ENCODE assay signal across 16 cellular contexts in the genomic region with DNA sequence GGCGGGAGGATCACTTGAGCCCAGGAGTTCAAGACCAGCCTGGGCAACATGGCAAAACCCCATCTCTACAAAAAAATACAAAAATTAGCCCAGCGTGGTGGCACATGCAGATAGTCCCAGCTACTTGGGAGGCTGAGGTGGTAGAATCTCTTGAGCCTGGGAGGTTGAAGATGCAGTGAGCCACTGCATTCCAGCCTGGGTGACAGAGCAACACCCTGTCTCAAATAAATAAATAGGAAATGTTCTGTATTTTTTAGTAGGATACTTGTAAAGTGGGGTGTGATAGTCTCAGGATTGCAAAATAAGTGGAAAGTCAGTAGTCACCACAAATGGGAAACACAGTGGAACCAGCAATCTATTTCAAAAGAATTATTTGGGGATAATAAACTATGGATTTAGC. TPM values are rescaled to one million over a fixed set of nuclear protein-coding genes. Genes with fewer than 3 reads are reported as not detected.
DNase-seq lines count a peak whose midpoint lies in the region; ATAC-seq and TF ChIP-seq lines count a peak whose summit lies in the region.
"Had no signal": no experiment of that assay in that cellular context is flagged by ENCODE, and none has a peak within 500 bp of the region (broad histone marks: within the 10 kb centered on the region; RNA-seq: fewer than 3 reads in every experiment).

No MANE protein-coding gene starts in this region.

- no peak overlapping the region for H3K27ac Mint-ChIP-seq in MCF 10A (ENCODE audit: low read depth, unreplicated experiment)
- H3K27ac Mint-ChIP-seq in T-helper 2 cell treated with Interferon-gamma antibody and Interleukin-4, amounts not matched to agents 5 μg/mL and 100 μg/mL, for 36 hours, result no peak overlapping the region

- DNase-seq in MCF 10A (ENCODE audit: unreplicated experiment) (no peak), mammary epithelial cell (no peak), SJSA1 (ENCODE audit: low read depth in 1 of 2, low spot score in 2 of 2) (peak; percentile 51 to 55), fibroblast of gingiva (ENCODE audit: low read depth) (peak; percentile 3)
- no peak for DNase-seq in T-helper 2 cell treated with Interferon-gamma antibody and Interleukin-4, amounts not matched to agents 5 μg/mL and 100 μg/mL, for 36 hours (ENCODE audit: low spot score)
- DNase-seq in stimulated activated CD4-positive, alpha-beta T cell treated with anti-CD3 and anti-CD28 coated beads, Interleukin-4, amount 100 ng/mL, for 24 hours, result no peak
- DNase-seq: C1 segment of cervical spinal cord, GOT3, Karpas-422, MV-4-11, NCI-H1436, NCI-H2029 treated with DMSO at 0.1 percent for 48 hours, NCI-H510A treated with DMSO at 0.1 percent for 48 hours, SJCRH30 had no signal

- no peaks in the 10 kb centered on the region for H3K27me3 Mint-ChIP-seq in MCF 10A (ENCODE audit: insufficient read depth, unreplicated experiment)
- H3K27me3 Mint-ChIP-seq in T-helper 2 cell treated with Interferon-gamma antibody and Interleukin-4, amounts not matched to agents 5 μg/mL and 100 μg/mL, for 36 hours (ENCODE audit: low read depth), result no peaks in the 10 kb centered on the region

- peaks cover 16% of the 10 kb centered on the region for H3K36me3 Mint-ChIP-seq in MCF 10A (ENCODE audit: insufficient read depth, unreplicated experiment)
- H3K36me3 Mint-ChIP-seq in T-helper 2 cell treated with Interferon-gamma antibody and Interleukin-4, amounts not matched to agents 5 μg/mL and 100 μg/mL, for 36 hours (ENCODE audit: low read depth), result peaks cover 10% of the 10 kb centered on the region

- intact Hi-C loops in MCF 10A (cut with micrococcal nuclease), result no loop called here
- intact Hi-C loops in mammary epithelial cell (cut with micrococcal nuclease), result no loop called here

- dilution Hi-C loops in mammary epithelial cell (cut with HindIII; ENCODE audit: low sequenced_read_pairs), result loop anchor here (5.0 kb wide), 1 partner anchor 37 kb away; no protein-coding TSS in a partner anchor

- H3K36me3 ChIP-seq in mammary epithelial cell (ENCODE audit: insufficient read depth, low read length) (no peaks in the 10 kb centered on the region), SJSA1 (peaks cover 4% of the 10 kb centered on the region; the same call in 1 of the 2 replicates), skeletal muscle satellite cell (ENCODE audit: insufficient read depth, low read length) (no peaks in the 10 kb centered on the region)
- H3K36me3 ChIP-seq: SJCRH30 had no signal

- H3K27me3 ChIP-seq in mammary epithelial cell (ENCODE audit: insufficient read depth, low read length) (no peaks in the 10 kb centered on the region), SJSA1 (replicated peaks) (no peaks in the 10 kb centered on the region), skeletal muscle satellite cell (ENCODE audit: control insufficient read depth, insufficient read depth, low read length) (no peaks in the 10 kb centered on the region)
- H3K27me3 ChIP-seq: SJCRH30 had no signal

- H3K9me3 ChIP-seq in mammary epithelial cell (replicated peaks; ENCODE audit: insufficient read depth, low read length) (no peaks in the 10 kb centered on the region), SJSA1 (replicated peaks) (no peaks in the 10 kb centered on the region), skeletal muscle satellite cell (replicated peaks; ENCODE audit: low read length) (no peaks in the 10 kb centered on the region)
- H3K9me3 ChIP-seq: SJCRH30 had no signal

- H3K4me2 ChIP-seq in mammary epithelial cell (ENCODE audit: insufficient read depth, low read depth, low read length) (no peak overlapping the region), skeletal muscle satellite cell (ENCODE audit: low read length) (peak overlapping the region; percentile 81)

- in situ Hi-C loops in mammary epithelial cell (cut with MboI; ENCODE audit: low sequenced_read_pairs in 2 of 2), result no loop called here

- POLR2A ChIA-PET in MCF 10A (lab: Yijun Ruan, JAX), result interaction anchor here (0.6 to 1.4 kb wide), 5 partner anchors 15 to 188 kb away, joined by 3 to 5 read pairs (median 4); no protein-coding TSS in a partner anchor

- BruUV-seq in MCF 10A (replicated peaks; lab: Mats Ljungman, UMichigan), result no TSS peak
- BruUV-seq in mammary epithelial cell (replicated peaks; lab: Mats Ljungman, UMichigan), result no TSS peak

- peaks cover 49% of the 10 kb centered on the region for H3K4me1 Mint-ChIP-seq in MCF 10A (ENCODE audit: insufficient read depth, unreplicated experiment)
- H3K4me1 Mint-ChIP-seq in T-helper 2 cell treated with Interferon-gamma antibody and Interleukin-4, amounts not matched to agents 5 μg/mL and 100 μg/mL, for 36 hours (ENCODE audit: low read depth), result peaks cover 21% of the 10 kb centered on the region

- no peaks in the 10 kb centered on the region for H3K9me3 Mint-ChIP-seq in MCF 10A (ENCODE audit: unreplicated experiment)
- H3K9me3 Mint-ChIP-seq in T-helper 2 cell treated with Interferon-gamma antibody and Interleukin-4, amounts not matched to agents 5 μg/mL and 100 μg/mL, for 36 hours, result no peaks in the 10 kb centered on the region

- H3K27ac ChIP-seq in mammary epithelial cell (ENCODE audit: insufficient read depth, low read depth, low read length), result no peak overlapping the region
- peak overlapping the region; percentile 71 for H3K27ac ChIP-seq in SJSA1
- H3K27ac ChIP-seq: SJCRH30 had no signal

- 94% methylated on average over 2 of the region's 2 CpGs for WGBS in mammary epithelial cell (ENCODE audit: low coverage, missing lambda C conversion rate)

- no peak overlapping the region for H3K9ac ChIP-seq in mammary epithelial cell (ENCODE audit: insufficient read depth, low read length)
- H3K9ac ChIP-seq in skeletal muscle satellite cell (ENCODE audit: low read depth, low read length), result peak overlapping the region; percentile 9

- no peaks in the 10 kb centered on the region for H4K20me1 ChIP-seq in mammary epithelial cell (ENCODE audit: insufficient read depth, low read length)

- no peak for ATAC-seq in GM18858 (IDR thresholded peaks at IDR 0.05; ENCODE audit: unreplicated experiment)

- H3K4me3 Mint-ChIP-seq in MCF 10A (ENCODE audit: unreplicated experiment), result peak overlapping the region; percentile 19
- H3K4me3 Mint-ChIP-seq in T-helper 2 cell treated with Interferon-gamma antibody and Interleukin-4, amounts not matched to agents 5 μg/mL and 100 μg/mL, for 36 hours, result no peak overlapping the region

- H3K4me1 ChIP-seq in mammary epithelial cell (ENCODE audit: insufficient read depth, low read length) (peaks cover 50% of the 10 kb centered on the region), SJSA1 (replicated peaks) (peaks cover 66% of the 10 kb centered on the region), skeletal muscle satellite cell (ENCODE audit: control insufficient read depth, insufficient read depth, low read length) (peaks cover 59% of the 10 kb centered on the region)

- peaks cover 90% of the 10 kb centered on the region for H3K79me2 ChIP-seq in mammary epithelial cell (ENCODE audit: insufficient read depth, low read length)

- no peak overlapping the region for H3K4me3 ChIP-seq in mammary epithelial cell (replicated peaks in 1 of 3; ENCODE audit: insufficient read depth in 1 of 3, low read depth in 2 of 3, low read length in 3 of 3)
- no peak overlapping the region for H3K4me3 ChIP-seq in SJSA1
- no peak overlapping the region for H3K4me3 ChIP-seq in skeletal muscle satellite cell (ENCODE audit: low read length)
- H3K4me3 ChIP-seq: SJCRH30 had no signal

- no peak for TF ChIP-seq CTCF in MCF 10A (IDR thresholded peaks at IDR 0.05; ENCODE audit: unreplicated experiment)
- TF ChIP-seq CTCF in mammary epithelial cell (conservative IDR thresholded peaks at IDR 0.05 in 1 of 2, IDR thresholded peaks at IDR 0.05 in 1 of 2; ENCODE audit: extremely low read depth in 1 of 2, insufficient read depth in 1 of 2, low read depth in 1 of 2, low read length in 2 of 2), result no peak

- H2AFZ ChIP-seq in mammary epithelial cell (ENCODE audit: low read depth, low read length), result no peak overlapping the region

- CTCF ChIA-PET in MCF 10A (lab: Yijun Ruan, JAX) (no interaction called here), mammary epithelial cell (lab: Charles Lee; ENCODE audit: low non-redundant PET) (interaction anchor here (0.6 kb wide), 1 partner anchor 228 kb away, joined by 5 read pairs; no protein-coding TSS in a partner anchor)

RNA-seq across cellular contexts. Expression of gene RSPRY1, which starts 4.0 kb away (rescaled TPM):
- total RNA-seq in MCF 10A (2022) (55.9 and 62.0 TPM in 2 replicates), mammary epithelial cell (10 to 100 TPM; 46.9 to 47.2 TPM)
- polyA plus RNA-seq in mammary epithelial cell, result 23.4 TPM
- 29.1 TPM for polyA minus RNA-seq in mammary epithelial cell
- 13.9 and 40.2 TPM in 2 replicates for total RNA-seq in SJSA1 (2014; rRNA removed; shearing (Covaris generic))
- 47.9 and 55.0 TPM in 2 replicates for total RNA-seq in skeletal muscle satellite cell (2012; rRNA removed)

RNA-seq across cellular contexts. Expression of gene PSME3IP1, which starts 4.3 kb away (rescaled TPM):
- total RNA-seq in MCF 10A (2022), result 100 and 107 TPM in 2 replicates
- total RNA-seq in mammary epithelial cell, result 10 to 100 TPM; 43.2 to 90.0 TPM
- polyA plus RNA-seq in mammary epithelial cell, result 64.8 TPM
- 50.1 TPM for polyA minus RNA-seq in mammary epithelial cell
- 93.1 and 112 TPM in 2 replicates for total RNA-seq in SJSA1 (2014; rRNA removed; shearing (Covaris generic))
- total RNA-seq in skeletal muscle satellite cell (2012; rRNA removed), result 65.5 and 92.5 TPM in 2 replicates

RNA-seq across cellular contexts. Expression of gene ARL2BP, which starts 54.9 kb away (rescaled TPM):
- total RNA-seq in MCF 10A (2022), result 94.4 and 114 TPM in 2 replicates
- total RNA-seq in mammary epithelial cell, result 10 to 100 TPM; 70.2 to 82.4 TPM
- 87.9 TPM for polyA plus RNA-seq in mammary epithelial cell
- polyA minus RNA-seq in mammary epithelial cell, result 48.9 TPM
- 115 and 118 TPM in 2 replicates for total RNA-seq in SJSA1 (2014; rRNA removed; shearing (Covaris generic))
- total RNA-seq in skeletal muscle satellite cell (2012; rRNA removed), result 85.7 and 104 TPM in 2 replicates

Comparison
In these comparisons a context has a peak if more than half of its experiments do, and no peak if none do; other contexts are left out.
1. DNase-seq: peak in SJSA1 (2 of 2) and fibroblast of gingiva (single experiment); none in MCF 10A (single experiment), mammary epithelial cell (single experiment), T-helper 2 cell treated with Interferon-gamma antibody and Interleukin-4, amounts not matched to agents 5 μg/mL and 100 μg/mL, for 36 hours (single experiment) and stimulated activated CD4-positive, alpha-beta T cell treated with anti-CD3 and anti-CD28 coated beads, Interleukin-4, amount 100 ng/mL, for 24 hours (single experiment).